In the genomic region with DNA sequence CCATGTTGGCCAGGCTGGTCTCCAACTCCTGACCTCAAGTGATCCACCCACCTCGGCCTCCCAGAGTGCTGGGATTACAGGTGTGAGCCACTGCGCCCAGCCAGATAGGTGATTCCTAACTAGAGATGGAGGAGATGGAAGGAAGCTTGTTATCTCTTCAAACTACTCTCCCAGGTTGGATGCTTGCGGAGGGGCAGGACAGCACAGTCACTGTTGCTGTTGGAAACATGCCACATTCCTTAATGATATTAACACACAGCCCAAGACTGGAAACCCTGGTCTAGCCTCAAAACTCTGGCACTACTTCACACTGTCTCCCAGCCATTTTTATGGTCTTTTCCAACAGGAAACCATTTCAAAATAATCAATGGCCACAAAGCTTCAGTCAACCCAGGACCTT, we compare ENCODE assay signal across 23 cellular contexts.
DNase-seq lines count a peak whose midpoint lies in the region; ATAC-seq, FAIRE-seq and TF ChIP-seq lines count a peak whose summit lies in the region.
"Had no signal": no experiment of that assay in that cellular context is flagged by ENCODE, and none has a peak within 500 bp of the region (broad histone marks: within the 10 kb centered on the region; RNA-seq: fewer than 3 reads in every experiment).

No MANE protein-coding gene starts in this region.

- no peak overlapping the region for H3K18ac ChIP-seq in H9 (ENCODE audit: insufficient read length, low read depth, low read length)

- ATAC-seq in GM19455 (IDR thresholded peaks at IDR 0.05; ENCODE audit: unreplicated experiment), result no peak
- ATAC-seq: heart left ventricle, left cardiac atrium, mucosa of descending colon had no signal

- DNase-seq in Caki2 (ENCODE audit: low read depth) (peak; percentile 93), HTR-8/SVneo (ENCODE audit: insufficient read length, low spot score) (no peak), chondrocyte (ENCODE audit: low spot score) (no peak), kidney tubule cell (ENCODE audit: low spot score) (peak; percentile 96), iPS-NIHi11 (ENCODE audit: low spot score) (no peak), H9 (no peak)
- no peak for DNase-seq in stimulated activated naive CD4-positive, alpha-beta T cell (lab: John Stamatoyannopoulos, UW)
- DNase-seq: activated CD4-positive, alpha-beta T cell treated with anti-CD3 and anti-CD28 coated beads, Interleukin-2, amount 50 U/mL, for 1 hour; activated T-cell treated with anti-CD3 and anti-CD28 coated beads for 4 hours; central memory CD4-positive, alpha-beta T cell; COR-L47; heart left ventricle; left cardiac atrium; MM.1S; mucosa of descending colon; NCI-H2029; NCI-H510A treated with DMSO at 0.1 percent for 48 hours; OCI-M1; stimulated activated CD4-positive, alpha-beta T cell treated with anti-CD3 and anti-CD28 coated beads, Interleukin-4, amount 100 ng/mL, for 24 hours; upper lobe of left lung had no signal

- H3K27ac Mint-ChIP-seq in chondrocyte (ENCODE audit: unreplicated experiment) (peak overlapping the region; percentile 46), H9 (no peak overlapping the region)
- H3K27ac Mint-ChIP-seq: activated naive CD8-positive, alpha-beta T cell had no signal

- H2AK5ac ChIP-seq in H9 (ENCODE audit: insufficient read length, low read length), result no peak overlapping the region

- H4K20me1 ChIP-seq in H9 (ENCODE audit: control insufficient read depth, insufficient read depth, insufficient read length), result no peaks in the 10 kb centered on the region

- H3K14ac ChIP-seq in H9 (ENCODE audit: insufficient read depth, low read length), result no peak overlapping the region

- no peak overlapping the region for H3K56ac ChIP-seq in H9 (ENCODE audit: insufficient read length, low read depth, low read length)

- no peaks in the 10 kb centered on the region for H3K27me3 ChIP-seq in H9 (ENCODE audit: insufficient read depth, low read length)
- H3K27me3 ChIP-seq: heart left ventricle, upper lobe of left lung had no signal

- H2BK20ac ChIP-seq in H9 (ENCODE audit: low read depth, low read length, poor library complexity, severe bottlenecking), result no peak overlapping the region

- no peak overlapping the region for H2BK15ac ChIP-seq in H9 (ENCODE audit: low read depth, low read length)

- no peak overlapping the region for H3K4ac ChIP-seq in H9 (ENCODE audit: low read depth, low read length)

- no CpG with 5 or more reads among the region's 3 CpGs for WGBS in H9 (ENCODE audit: extremely low coverage, insufficient read length, low lambda C conversion rate)

- H2BK120ac ChIP-seq in H9 (ENCODE audit: low read depth, low read length, poor library complexity, severe bottlenecking), result no peak overlapping the region

- H3K4me3 Mint-ChIP-seq in chondrocyte (ENCODE audit: unreplicated experiment) (no peak overlapping the region), H9 (no peak overlapping the region)
- H3K4me3 Mint-ChIP-seq: activated naive CD8-positive, alpha-beta T cell had no signal

- TF ChIP-seq CTCF in chondrocyte (IDR thresholded peaks at IDR 0.05) (no peak), H9 (conservative IDR thresholded peaks at IDR 0.05) (no peak)

- H2BK5ac ChIP-seq in H9 (ENCODE audit: insufficient read length, low read length), result no peak overlapping the region

- H3K4me1 ChIP-seq in H9 (ENCODE audit: insufficient read depth, low read length), result peaks cover 5% of the 10 kb centered on the region; the same call in 1 of the 2 replicates
- H3K4me1 ChIP-seq: upper lobe of left lung had no signal

- no peaks in the 10 kb centered on the region for H3K23me2 ChIP-seq in H9 (ENCODE audit: insufficient read length, low read depth, low read length, poor library complexity, severe bottlenecking)

- H3K79me2 ChIP-seq in H9 (ENCODE audit: insufficient read depth, low read length), result 0 out of 2 replicates have a peak, but pooled peaks cover 1% of the 10 kb centered on the region

- no peaks in the 10 kb centered on the region for H3K27me3 Mint-ChIP-seq in chondrocyte (ENCODE audit: low read depth)
- no peaks in the 10 kb centered on the region; the same call in 1 of the 2 replicates for H3K27me3 Mint-ChIP-seq in H9 (ENCODE audit: low read depth)

- FAIRE-seq in HTR-8/SVneo (lab: Jason Lieb, UNC), result peak; percentile 40
- FAIRE-seq: TTC549 had no signal

- no peak overlapping the region for H2AFZ ChIP-seq in H9 (ENCODE audit: low read length)

- H3K9me3 Mint-ChIP-seq in chondrocyte (ENCODE audit: low read depth), result no peaks in the 10 kb centered on the region
- H3K9me3 Mint-ChIP-seq in H9, result no peaks in the 10 kb centered on the region; a peak in 1 of 5 replicates

- peaks cover 45% of the 10 kb centered on the region for H3K4me1 Mint-ChIP-seq in chondrocyte (ENCODE audit: low read depth)
- peaks cover 25 to 31% of the 10 kb centered on the region in 2 experiments for H3K4me1 Mint-ChIP-seq in H9

- H2BK12ac ChIP-seq in H9 (ENCODE audit: insufficient read length, low read depth, low read length), result no peak overlapping the region

- no peak overlapping the region for H3K9ac ChIP-seq in H9 (ENCODE audit: extremely low read depth, insufficient read length, low read length)

- H3K27ac ChIP-seq in H9 (ENCODE audit: insufficient read length, low read depth, low read length), result no peak overlapping the region
- H3K27ac ChIP-seq: heart left ventricle, upper lobe of left lung had no signal

- H3K4me2 ChIP-seq in H9 (ENCODE audit: insufficient read depth, insufficient read length, low read length), result no peak overlapping the region

- H4K8ac ChIP-seq in H9 (replicated peaks; ENCODE audit: insufficient read length, low read depth, low read length), result no peak overlapping the region

- H3K9me3 ChIP-seq in H9 (ENCODE audit: control insufficient read depth, low read depth, low read length), result no peaks in the 10 kb centered on the region
- H3K9me3 ChIP-seq: heart left ventricle, mucosa of descending colon, upper lobe of left lung had no signal

- no peak overlapping the region for H4K5ac ChIP-seq in H9 (ENCODE audit: insufficient read length, low read depth, low read length)

- no peak overlapping the region for H3T11ph ChIP-seq in H9 (ENCODE audit: low read length)

- H3K23ac ChIP-seq in H9 (ENCODE audit: insufficient read length, low read depth, low read length), result no peak overlapping the region

- H3K36me3 Mint-ChIP-seq in chondrocyte (ENCODE audit: low read depth) (no peaks in the 10 kb centered on the region), H9 (ENCODE audit: insufficient read depth in 1 of 3, low read depth in 3 of 3) (no peaks in the 10 kb centered on the region)
- H3K36me3 Mint-ChIP-seq: activated naive CD8-positive, alpha-beta T cell had no signal

- H3K79me1 ChIP-seq in H9 (ENCODE audit: insufficient read depth, low read depth, low read length, poor library complexity, severe bottlenecking), result no peaks in the 10 kb centered on the region

- H4K91ac ChIP-seq in H9 (ENCODE audit: insufficient read length, low read depth, low read length), result no peak overlapping the region

- in situ Hi-C loops in Caki2 (cut with HindIII; ENCODE audit: low pct_unique_long_range_greater_than_20kb, low sequenced_read_pairs), result no loop called here

Comparison
In these comparisons a context has a peak if more than half of its experiments do, and no peak if none do; other contexts are left out.
1. DNase-seq: peak in Caki2 (single experiment) and kidney tubule cell (single experiment); none in HTR-8/SVneo (single experiment), chondrocyte (single experiment), stimulated activated naive CD4-positive, alpha-beta T cell (0 of 6), iPS-NIHi11 (single experiment) and H9 (single experiment).